ENCODE assay signal across 16 cellular contexts in the genomic region with DNA sequence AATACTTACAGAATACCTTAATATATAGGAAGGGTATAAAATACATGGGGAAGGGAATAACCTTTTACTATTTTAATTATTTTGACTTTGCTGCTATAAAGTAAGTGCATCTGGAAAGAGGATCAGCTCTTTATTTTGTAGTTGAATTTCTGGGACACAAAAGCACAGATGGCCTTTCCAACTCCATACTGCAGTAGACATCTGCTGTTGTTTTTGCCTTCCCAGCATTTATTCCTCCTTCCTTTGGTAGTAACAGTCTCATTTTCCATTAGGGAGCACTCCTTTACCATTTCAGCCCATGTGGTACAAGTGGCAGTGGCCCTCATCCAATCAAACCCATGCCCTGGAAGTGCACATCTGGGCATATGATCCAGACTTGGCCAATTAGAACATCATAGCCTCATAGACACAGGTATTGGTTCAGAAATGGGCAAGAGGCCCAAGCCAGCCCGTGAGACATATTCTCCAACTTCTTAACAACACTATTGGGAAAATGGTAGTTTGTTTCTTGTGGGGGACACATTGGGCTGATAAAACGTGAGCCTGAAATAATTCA.
"Had no signal": no experiment of that assay in that cellular context is flagged by ENCODE, and none has a peak within 500 bp of the region (broad histone marks: within the 10 kb centered on the region; RNA-seq: fewer than 3 reads in every experiment).

No MANE protein-coding gene starts in this region.

- H3K27ac Mint-ChIP-seq: activated naive CD8-positive, alpha-beta T cell treated with anti-CD3 and anti-CD28 coated beads for 36 hours; activated T-helper 1 cell treated with anti-CD3 and anti-CD28 coated beads, Interleukin-12 subunit alpha, Interleukin-12 subunit beta, Interleukin-2, Interleukin-4 antibody, amounts not matched to agents 30 ng/mL and 10 ng/mL and 1 ng/mL, durations not matched to agents 14 hours and 24 hours and 36 hours; naive thymus-derived CD4-positive, alpha-beta T cell had no signal

- H3K27ac ChIP-seq: parathyroid adenoma, skin epidermis, transverse colon had no signal

- H3K27me3 ChIP-seq: body of pancreas, transverse colon had no signal

- DNase-seq: activated CD4-positive, CD25-positive, alpha-beta regulatory T cell treated with anti-CD3 and anti-CD28 coated beads, Interleukin-2, amount 50 U/mL, for 72 hours; activated naive CD8-positive, alpha-beta T cell treated with anti-CD3 and anti-CD28 coated beads for 36 hours; amygdala; body of pancreas; effector CD8-positive, alpha-beta T cell; foreskin fibroblast; left colon; naive thymus-derived CD4-positive, alpha-beta T cell; stimulated activated CD4-positive, alpha-beta T cell treated with anti-CD3 and anti-CD28 coated beads, Interleukin-4, amount 100 ng/mL, for 24 hours; stimulated activated naive CD4-positive, alpha-beta T cell treated with Interleukin-2 at 50 U/mL for 16 hours; substantia nigra; transverse colon had no signal

- H3K4me3 ChIP-seq: body of pancreas, skin epidermis, transverse colon had no signal

- ATAC-seq: body of pancreas; left colon; naive thymus-derived CD4-positive, alpha-beta T cell had no signal

- H3K4me1 Mint-ChIP-seq: activated naive CD8-positive, alpha-beta T cell treated with anti-CD3 and anti-CD28 coated beads for 36 hours; central memory CD8-positive, alpha-beta T cell; naive thymus-derived CD4-positive, alpha-beta T cell had no signal

- H3K9ac ChIP-seq: parathyroid adenoma had no signal

- H3K4me3 Mint-ChIP-seq: activated naive CD8-positive, alpha-beta T cell treated with anti-CD3 and anti-CD28 coated beads for 36 hours; activated T-helper 1 cell treated with anti-CD3 and anti-CD28 coated beads, Interleukin-12 subunit alpha, Interleukin-12 subunit beta, Interleukin-2, Interleukin-4 antibody, amounts not matched to agents 30 ng/mL and 10 ng/mL and 1 ng/mL, durations not matched to agents 14 hours and 24 hours and 36 hours; central memory CD8-positive, alpha-beta T cell; naive thymus-derived CD4-positive, alpha-beta T cell had no signal

- H3K36me3 Mint-ChIP-seq: activated naive CD8-positive, alpha-beta T cell treated with anti-CD3 and anti-CD28 coated beads for 36 hours; naive thymus-derived CD4-positive, alpha-beta T cell had no signal

- H3K79me2 ChIP-seq: parathyroid adenoma had no signal

- H3K9me3 ChIP-seq: body of pancreas, transverse colon had no signal

- H3K9me3 Mint-ChIP-seq: activated naive CD8-positive, alpha-beta T cell treated with anti-CD3 and anti-CD28 coated beads for 36 hours; activated T-helper 1 cell treated with anti-CD3 and anti-CD28 coated beads, Interleukin-12 subunit alpha, Interleukin-12 subunit beta, Interleukin-2, Interleukin-4 antibody, amounts not matched to agents 30 ng/mL and 10 ng/mL and 1 ng/mL, durations not matched to agents 14 hours and 24 hours and 36 hours; central memory CD8-positive, alpha-beta T cell; naive thymus-derived CD4-positive, alpha-beta T cell had no signal

- H3K4me1 ChIP-seq: parathyroid adenoma, transverse colon had no signal

- H2AFZ ChIP-seq: parathyroid adenoma had no signal
